ENCODE assay signal across 1 cellular context in the genomic region with DNA sequence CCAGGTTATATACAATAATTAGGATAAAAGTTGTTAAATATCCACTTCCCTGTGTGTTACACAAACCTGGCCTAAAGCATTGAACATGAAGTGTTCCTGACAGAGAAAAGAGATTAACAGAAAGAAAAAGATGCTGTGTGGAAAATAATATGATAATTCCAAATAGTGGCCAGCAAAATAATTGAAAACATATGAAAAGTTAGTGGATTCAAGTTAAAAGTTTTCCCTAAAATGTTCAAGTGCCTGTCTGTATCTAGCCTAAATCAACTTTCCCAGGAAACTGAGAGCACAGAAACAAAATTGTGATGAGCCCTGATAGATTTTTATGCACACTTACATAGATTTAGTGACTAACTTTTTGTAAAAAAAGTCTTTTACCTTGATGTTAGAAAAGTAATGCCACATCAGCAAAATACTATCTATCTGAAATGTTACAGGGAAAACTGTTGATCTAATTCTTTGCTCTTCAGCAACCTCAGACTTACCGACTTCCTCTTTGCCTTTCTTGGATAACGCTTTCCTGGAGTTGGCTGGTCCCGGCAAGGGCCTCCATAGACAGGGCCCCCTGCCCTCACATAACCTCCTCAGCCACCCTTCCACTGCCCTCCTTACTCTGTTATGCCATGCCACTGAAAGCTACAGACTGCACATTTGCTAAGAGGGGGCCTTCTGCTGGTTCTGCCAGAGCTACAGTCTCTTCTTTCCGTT.
TF ChIP-seq lines count a peak whose summit lies in the region.

No MANE protein-coding gene starts in this region.

TF ChIP-seq in H1, 55 proteins besides CTCF, POLR2A, EP300 and RAD21:
- TF ChIP-seq SP2 (IDR thresholded peaks at IDR 0.05; ENCODE audit: low read length) = no peak
- peak; percentile 26; the same call in 1 of the 2 replicates for TF ChIP-seq MAFK (IDR thresholded peaks at IDR 0.05; ENCODE audit: low read depth, low read length)
